In genomic region chr10:79066460-79067240, GRCh38 we compare ENCODE assay signal across 9 cellular contexts. TPM values are rescaled to one million over a fixed set of nuclear protein-coding genes. Genes with fewer than 3 reads are reported as not detected.
DNase-seq lines count a peak whose midpoint lies in the region; ATAC-seq, FAIRE-seq and TF ChIP-seq lines count a peak whose summit lies in the region.
"Had no signal": no experiment of that assay in that cellular context is flagged by ENCODE, and none has a peak within 500 bp of the region (broad histone marks: within the 10 kb centered on the region; RNA-seq: fewer than 3 reads in every experiment).

No MANE protein-coding gene starts in this region.

- H3K4me2 ChIP-seq in IMR-90 (ENCODE audit: low read depth, low read length): peak overlapping the region; percentile 77

- no peaks in the 10 kb centered on the region for H3K9me3 Mint-ChIP-seq in activated CD4-positive, alpha-beta memory T cell treated with anti-CD3 and anti-CD28 coated beads for 36 hours
- peaks cover 7% of the 10 kb centered on the region for H3K9me3 Mint-ChIP-seq in glutamatergic neuron (ENCODE audit: unreplicated experiment)

- H3K36me3 Mint-ChIP-seq in activated CD4-positive, alpha-beta memory T cell treated with anti-CD3 and anti-CD28 coated beads for 36 hours: no peaks in the 10 kb centered on the region
- no peaks in the 10 kb centered on the region for H3K36me3 Mint-ChIP-seq in glutamatergic neuron (ENCODE audit: unreplicated experiment)

- TF ChIP-seq CTCF in IMR-90 (conservative IDR thresholded peaks at IDR 0.05; ENCODE audit: low read depth, low read length): peak; percentile 39
- no peak for TF ChIP-seq CTCF in glutamatergic neuron (IDR thresholded peaks at IDR 0.05; ENCODE audit: partially characterized antibody, unreplicated experiment)

- H4K91ac ChIP-seq in IMR-90 (ENCODE audit: insufficient read depth, low read depth, low read length): peak overlapping the region; percentile 65

- peak overlapping the region; percentile 67; the same call in 1 of the 3 replicates for H2BK15ac ChIP-seq in IMR-90 (ENCODE audit: low read depth, low read length)

- no peaks in the 10 kb centered on the region for H3K27me3 ChIP-seq in IMR-90 (ENCODE audit: control insufficient read depth, insufficient read depth, low read length)

- H2AK5ac ChIP-seq in IMR-90 (ENCODE audit: low read depth, low read length): peak overlapping the region; percentile 77

- H3K4me3 Mint-ChIP-seq in activated CD4-positive, alpha-beta memory T cell treated with anti-CD3 and anti-CD28 coated beads for 36 hours: peak overlapping the region; percentile 76
- peak overlapping the region; percentile 81 for H3K4me3 Mint-ChIP-seq in glutamatergic neuron (ENCODE audit: unreplicated experiment)

- peak overlapping the region; percentile 78 for H3K9ac ChIP-seq in IMR-90 (ENCODE audit: low read depth, low read length)

- H3K9me3 ChIP-seq in IMR-90 (ENCODE audit: control insufficient read depth, insufficient read depth, low read length): no peaks in the 10 kb centered on the region

- H3K4ac ChIP-seq in IMR-90 (ENCODE audit: low read depth, low read length): peak overlapping the region; percentile 86

- no peak for FAIRE-seq in GM19239 (lab: Jason Lieb, UNC)
- FAIRE-seq: G401.6 had no signal

- H3K4me3 ChIP-seq in IMR-90 (ENCODE audit: insufficient read depth, low read depth, low read length): peak overlapping the region; percentile 42

- H3K27ac Mint-ChIP-seq in activated CD4-positive, alpha-beta memory T cell treated with anti-CD3 and anti-CD28 coated beads for 36 hours: no peak overlapping the region
- peak overlapping the region; percentile 86 for H3K27ac Mint-ChIP-seq in glutamatergic neuron (ENCODE audit: unreplicated experiment)

- H3K56ac ChIP-seq in IMR-90 (ENCODE audit: extremely low read depth, insufficient read depth, low read length): peak overlapping the region; percentile 76; the same call in 1 of the 2 replicates

- H3K4me1 Mint-ChIP-seq in activated CD4-positive, alpha-beta memory T cell treated with anti-CD3 and anti-CD28 coated beads for 36 hours (ENCODE audit: low read depth): peaks cover 42% of the 10 kb centered on the region
- peaks cover 6% of the 10 kb centered on the region for H3K4me1 Mint-ChIP-seq in glutamatergic neuron (ENCODE audit: low read depth, unreplicated experiment)

- H3K36me3 ChIP-seq in IMR-90 (ENCODE audit: control insufficient read depth, insufficient read depth, low read length): no peaks in the 10 kb centered on the region

- H2BK120ac ChIP-seq in IMR-90 (ENCODE audit: low read depth, low read length): peak overlapping the region; percentile 86

- peak overlapping the region; percentile 34; the same call in 1 of the 2 replicates for H2BK20ac ChIP-seq in IMR-90 (ENCODE audit: low read depth, low read length)

- H3K9me1 ChIP-seq in IMR-90 (ENCODE audit: insufficient read depth, low read length): no peaks in the 10 kb centered on the region

- peak overlapping the region; percentile 78 for H3K27ac ChIP-seq in IMR-90 (ENCODE audit: insufficient read depth, low read length)

- peak overlapping the region; percentile 92 for H2AK9ac ChIP-seq in IMR-90 (replicated peaks; ENCODE audit: low read depth, low read length, poor library complexity)

- TF ChIP-seq RAD21 in IMR-90 (IDR thresholded peaks at IDR 0.05; ENCODE audit: low read length): peak; percentile 46

- BruUV-seq in IMR-90 (replicated peaks; lab: Mats Ljungman, UMichigan): no TSS peak

- H2BK5ac ChIP-seq in IMR-90 (ENCODE audit: low read depth, low read length, poor library complexity, severe bottlenecking): peak overlapping the region; percentile 27

- H4K20me1 ChIP-seq in IMR-90 (ENCODE audit: insufficient read depth, low read length): peaks cover 17% of the 10 kb centered on the region

- no peak for TF ChIP-seq POLR2A in IMR-90 (IDR thresholded peaks at IDR 0.05; ENCODE audit: low read depth, low read length)

- peak overlapping the region; percentile 94 for H3K14ac ChIP-seq in IMR-90 (replicated peaks; ENCODE audit: low read depth, low read length)

- H3K79me1 ChIP-seq in IMR-90 (ENCODE audit: low read depth in 1 of 2, low read length in 2 of 2): peaks cover 0 to 20% of the 10 kb centered on the region in 2 experiments; a peak in 2 of 4 replicates

- ATAC-seq in IMR-90 (ENCODE audit: low read depth): peak; percentile 8; the same call in 1 of the 2 replicates
- ATAC-seq in GM19463 (IDR thresholded peaks at IDR 0.05; ENCODE audit: unreplicated experiment): no peak

- WGBS in IMR-90 (ENCODE audit: extremely low coverage in 2 of 2, insufficient read length in 1 of 2), 2 experiments: no CpG with 5 or more reads among the region's 36 CpGs

- intact Hi-C loops in IMR-90 (cut with micrococcal nuclease): loop anchor here (1.0 to 10.0 kb wide), 7 partner anchors 92 to 512 kb away; no protein-coding TSS in a partner anchor
- intact Hi-C loops in activated CD4-positive, alpha-beta memory T cell treated with anti-CD3 and anti-CD28 coated beads for 36 hours (cut with micrococcal nuclease): loop anchor here (5.0 to 10.0 kb wide), 4 partner anchors 176 to 1034 kb away; partner anchors contain the start of gene RPS24

- H4K5ac ChIP-seq in IMR-90 (ENCODE audit: low read depth, low read length): peak overlapping the region; percentile 66

- H3K4me1 ChIP-seq in IMR-90 (ENCODE audit: control insufficient read depth, insufficient read depth, low read length): peaks cover 3% of the 10 kb centered on the region; the same call in 1 of the 2 replicates

- in situ Hi-C loops in IMR-90 (cut with MboI; ENCODE audit: low sequenced_read_pairs): no loop called here

- no peaks in the 10 kb centered on the region for H3K27me3 Mint-ChIP-seq in activated CD4-positive, alpha-beta memory T cell treated with anti-CD3 and anti-CD28 coated beads for 36 hours
- H3K27me3 Mint-ChIP-seq in glutamatergic neuron (ENCODE audit: unreplicated experiment): peaks cover 13% of the 10 kb centered on the region

- dilution Hi-C loops in IMR-90 (cut with HindIII; ENCODE audit: low sequenced_read_pairs, unreplicated experiment): no loop called here

- H3K18ac ChIP-seq in IMR-90 (ENCODE audit: low read depth, low read length): peak overlapping the region; percentile 62

- H4K8ac ChIP-seq in IMR-90 (ENCODE audit: low read depth in 2 of 2, low read length in 2 of 2): peak overlapping the region; percentile 26 to 86; a peak in 2 of 4 replicates

- peak overlapping the region; percentile 88 for H3K23ac ChIP-seq in IMR-90 (ENCODE audit: low read depth, low read length)

- CTCF ChIA-PET in IMR-90 (lab: Yijun Ruan, JAX): interaction anchor here (1.1 to 1.2 kb wide), 2 partner anchors 92 to 1019 kb away, joined by 3 to 5 read pairs; no protein-coding TSS in a partner anchor
- CTCF ChIA-PET in activated CD4-positive, alpha-beta memory T cell treated with anti-CD3 and anti-CD28 coated beads for 36 hours (lab: Charles Lee): interaction anchor here (0.7 to 2.2 kb wide), 4 partner anchors 38 to 182 kb away, joined by 3 to 8 read pairs (median 4); no protein-coding TSS in a partner anchor

- POLR2A ChIA-PET in IMR-90 (lab: Charles Lee; ENCODE audit: unreplicated experiment): interaction anchor here (0.6 to 1.2 kb wide), 4 partner anchors 69 to 180 kb away, joined by 3 to 14 read pairs (median 4); no protein-coding TSS in a partner anchor
- POLR2A ChIA-PET in activated CD4-positive, alpha-beta memory T cell treated with anti-CD3 and anti-CD28 coated beads for 36 hours (lab: Charles Lee): interaction anchor here (1.8 kb wide), 1 partner anchor 93 kb away, joined by 8 read pairs; no protein-coding TSS in a partner anchor

- peak overlapping the region; percentile 94 for H2AFZ ChIP-seq in IMR-90 (replicated peaks; ENCODE audit: low read length, poor library complexity)

- peak in 2 of 3 experiments; percentile 42 to 59 for DNase-seq in NCI-H1417 (lab: John Stamatoyannopoulos, UW)
- DNase-seq in NCI-H1417 treated with DMSO at 0.1 percent for 48 hours (lab: John Stamatoyannopoulos, UW): no peak
- peak; percentile 35 for DNase-seq in IMR-90
- peak; percentile 48 for DNase-seq in activated CD4-positive, alpha-beta memory T cell treated with anti-CD3 and anti-CD28 coated beads for 36 hours
- DNase-seq in glutamatergic neuron: no peak
- peak; percentile 41 for DNase-seq in pons (ENCODE audit: low spot score)
- no peak for DNase-seq in GM19239 (ENCODE audit: insufficient read length, low spot score)

TF ChIP-seq in IMR-90, 13 proteins besides CTCF, POLR2A, EP300 and RAD21:
- TF ChIP-seq SMC3 (IDR thresholded peaks at IDR 0.05; ENCODE audit: low read depth, low read length) (peak; percentile 14; the same call in 1 of the 2 replicates), ELK1 (IDR thresholded peaks at IDR 0.05; ENCODE audit: borderline replicate concordance, low read depth, low read length) (no peak)

RNA-seq across cellular contexts. Expression of gene ZMIZ1, which starts 2.1 kb away (rescaled TPM):
- total RNA-seq in IMR-90 (2012; rRNA removed): 6.6 and 6.7 TPM in 2 replicates
- 43.2 and 48.7 TPM in 2 replicates for polyA plus RNA-seq in IMR-90 (2012; rRNA removed)
- polyA plus RNA-seq in IMR-90 (2012; cell fraction: cytosol; rRNA removed): 39.5 and 51.2 TPM in 2 replicates
- 57.0 and 113 TPM in 2 replicates for polyA plus RNA-seq in IMR-90 (2012; cell fraction: nucleus; rRNA removed; ENCODE audit: low replicate concordance)
- 10 to 100 TPM; 28.5 to 29.2 TPM for total RNA-seq in activated CD4-positive, alpha-beta memory T cell treated with anti-CD3 and anti-CD28 coated beads for 36 hours
- total RNA-seq in glutamatergic neuron (ENCODE audit: unreplicated experiment): 230 TPM

Comparison
In these comparisons a context has a peak if more than half of its experiments do, and no peak if none do; other contexts are left out.
1. DNase-seq: peak in NCI-H1417 (2 of 3), IMR-90 (single experiment), activated CD4-positive, alpha-beta memory T cell treated with anti-CD3 and anti-CD28 coated beads for 36 hours (single experiment) and pons (single experiment); none in NCI-H1417 treated with DMSO at 0.1 percent for 48 hours (single experiment), glutamatergic neuron (single experiment) and GM19239 (single experiment).